26 cellular contexts compared by ENCODE assay signal in the genomic region with DNA sequence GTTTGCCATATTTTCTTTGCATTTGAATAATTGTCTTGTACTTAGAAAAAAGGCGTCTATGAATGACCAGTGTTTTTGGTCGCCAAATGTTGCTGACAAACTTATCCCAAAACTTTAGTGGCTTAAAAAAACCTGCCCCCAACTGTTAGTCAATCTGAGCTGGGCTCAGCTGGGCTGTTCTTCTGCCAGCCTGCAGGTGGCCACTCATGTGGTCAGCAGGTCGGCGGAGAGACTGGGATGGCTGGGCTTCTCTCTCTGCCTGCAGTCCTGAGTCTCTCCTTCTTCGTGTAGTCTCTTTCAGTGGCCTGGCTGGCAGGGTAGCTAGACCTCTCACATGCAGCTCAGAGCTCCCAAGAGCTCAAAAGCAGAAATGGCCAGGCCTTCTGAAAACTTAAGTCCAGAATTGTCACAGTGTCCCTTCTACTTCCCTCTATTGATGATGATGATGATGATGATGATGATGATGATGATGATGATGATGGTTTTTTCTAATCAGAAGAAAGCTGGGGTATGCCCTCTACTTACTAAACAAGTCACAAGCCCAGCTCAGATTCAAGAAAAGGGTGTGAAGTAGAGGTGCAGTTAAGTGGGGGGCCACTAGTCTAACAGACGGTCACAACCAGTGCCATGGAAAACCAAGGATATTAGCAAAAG.
A peak's percentile ranks its signal among the peaks of the same experiment; 100 is the strongest.
DNase-seq lines count a peak whose midpoint lies in the region; ATAC-seq and TF ChIP-seq lines count a peak whose summit lies in the region.
"Had no signal": no experiment of that assay in that cellular context is flagged by ENCODE, and none has a peak within 500 bp of the region (broad histone marks: within the 10 kb centered on the region; RNA-seq: fewer than 3 reads in every experiment).

No MANE protein-coding gene starts in this region.

- no peak overlapping the region for H3K4me2 ChIP-seq in PC-3 (ENCODE audit: low read length)

- intact Hi-C loops in PC-3 (cut with micrococcal nuclease) = no loop called here
- intact Hi-C loops in posterior vena cava (cut with DNase I) = no loop called here

- H3K27me3 ChIP-seq in PC-3 (ENCODE audit: low read length) (no peaks in the 10 kb centered on the region), endodermal cell (ENCODE audit: control insufficient read depth, insufficient read depth, low read length, poor library complexity, severe bottlenecking) (peaks cover 7% of the 10 kb centered on the region)
- H3K27me3 ChIP-seq: heart left ventricle, Peyer's patch, SJCRH30, uterus had no signal

- H3K27ac ChIP-seq in PC-3 (ENCODE audit: low read length) (no peak overlapping the region), endodermal cell (ENCODE audit: low read depth, low read length) (no peak overlapping the region)
- H3K27ac ChIP-seq: heart left ventricle, Peyer's patch, SJCRH30, skin epidermis, uterus had no signal

- BruUV-seq in PC-3 (replicated peaks; lab: Mats Ljungman, UMichigan) = TSS peak; percentile 35

- H2AFZ ChIP-seq in PC-3 (ENCODE audit: low read length) = no peak overlapping the region

- H3F3A ChIP-seq in PC-3 (ENCODE audit: low read length, unreplicated experiment) = no peaks in the 10 kb centered on the region

- H3K9me2 ChIP-seq in PC-3 (replicated peaks; ENCODE audit: low read length) = no peaks in the 10 kb centered on the region

- no peak overlapping the region for H3K4me3 Mint-ChIP-seq in stimulated activated naive CD8-positive, alpha-beta T cell treated with anti-CD3 and anti-CD28 coated beads, Interleukin-15, Interleukin-2, amounts not matched to agents 100 ng/mL and 50 ng/mL, for 24 hours
- no peak overlapping the region for H3K4me3 Mint-ChIP-seq in stimulated activated naive CD8-positive, alpha-beta T cell treated with anti-CD3 and anti-CD28 coated beads, Interleukin-15, amount 100 ng/mL, for 72 hours
- H3K4me3 Mint-ChIP-seq in endodermal cell = no peak overlapping the region
- H3K4me3 Mint-ChIP-seq: activated CD8-positive, alpha-beta T cell treated with anti-CD3 and anti-CD28 coated beads for 36 hours; CD14-positive monocyte; naive B cell; T-cell had no signal

- H3K9ac ChIP-seq in PC-3 (ENCODE audit: low read length) (no peak overlapping the region), endodermal cell (ENCODE audit: extremely low read depth, low read length, poor library complexity, severe bottlenecking) (no peak overlapping the region)

- H3K9me3 Mint-ChIP-seq in stimulated activated naive CD8-positive, alpha-beta T cell treated with anti-CD3 and anti-CD28 coated beads, Interleukin-15, Interleukin-2, amounts not matched to agents 100 ng/mL and 50 ng/mL, for 24 hours = no peaks in the 10 kb centered on the region
- no peaks in the 10 kb centered on the region for H3K9me3 Mint-ChIP-seq in stimulated activated naive CD8-positive, alpha-beta T cell treated with anti-CD3 and anti-CD28 coated beads, Interleukin-15, amount 100 ng/mL, for 72 hours
- peaks cover 6% of the 10 kb centered on the region for H3K9me3 Mint-ChIP-seq in endodermal cell
- H3K9me3 Mint-ChIP-seq: activated CD8-positive, alpha-beta T cell treated with anti-CD3 and anti-CD28 coated beads for 36 hours; naive B cell; T-cell had no signal

- H3K79me2 ChIP-seq in PC-3 (ENCODE audit: low read length) = no peaks in the 10 kb centered on the region

- POLR2A ChIA-PET in PC-3 (lab: Charles Lee; ENCODE audit: unreplicated experiment) = interaction anchor here (0.7 kb wide), 1 partner anchor 354 kb away, joined by 11 read pairs; no protein-coding TSS in a partner anchor

- WGBS in endodermal cell (ENCODE audit: insufficient coverage in 1 of 2, insufficient read length in 1 of 2), 2 experiments = 95 to 100% methylated on average over 6 of the region's 6 CpGs

- H3K27me3 Mint-ChIP-seq in stimulated activated naive CD8-positive, alpha-beta T cell treated with anti-CD3 and anti-CD28 coated beads, Interleukin-15, Interleukin-2, amounts not matched to agents 100 ng/mL and 50 ng/mL, for 24 hours = no peaks in the 10 kb centered on the region
- H3K27me3 Mint-ChIP-seq in stimulated activated naive CD8-positive, alpha-beta T cell treated with anti-CD3 and anti-CD28 coated beads, Interleukin-15, amount 100 ng/mL, for 72 hours = no peaks in the 10 kb centered on the region
- H3K27me3 Mint-ChIP-seq in endodermal cell (ENCODE audit: insufficient read depth) = peaks cover 3% of the 10 kb centered on the region
- H3K27me3 Mint-ChIP-seq: activated CD8-positive, alpha-beta T cell treated with anti-CD3 and anti-CD28 coated beads for 36 hours; naive B cell; T-cell had no signal

- no peaks in the 10 kb centered on the region for H4K20me1 ChIP-seq in PC-3 (ENCODE audit: low read length)

- no peaks in the 10 kb centered on the region for H3K9me3 ChIP-seq in PC-3 (ENCODE audit: low read length)
- H3K9me3 ChIP-seq in endodermal cell (ENCODE audit: control insufficient read depth, low read length) = peaks cover 21% of the 10 kb centered on the region
- H3K9me3 ChIP-seq: heart left ventricle, Peyer's patch, SJCRH30, uterus had no signal

- CTCF ChIA-PET in PC-3 (lab: Charles Lee) = no interaction called here

- H3K36me3 Mint-ChIP-seq in stimulated activated naive CD8-positive, alpha-beta T cell treated with anti-CD3 and anti-CD28 coated beads, Interleukin-15, Interleukin-2, amounts not matched to agents 100 ng/mL and 50 ng/mL, for 24 hours (ENCODE audit: low read depth) = peaks cover 84% of the 10 kb centered on the region
- H3K36me3 Mint-ChIP-seq in endodermal cell (ENCODE audit: low read depth) = peaks cover 62% of the 10 kb centered on the region

- TF ChIP-seq CTCF in PC-3 (conservative IDR thresholded peaks at IDR 0.05; ENCODE audit: low read depth, low read length) = no peak; the same call in 1 of the 2 replicates
- peak; percentile 66 for TF ChIP-seq CTCF in endodermal cell (conservative IDR thresholded peaks at IDR 0.05)

- no peaks in the 10 kb centered on the region for H3K4me1 Mint-ChIP-seq in stimulated activated naive CD8-positive, alpha-beta T cell treated with anti-CD3 and anti-CD28 coated beads, Interleukin-15, Interleukin-2, amounts not matched to agents 100 ng/mL and 50 ng/mL, for 24 hours (ENCODE audit: low read depth)
- H3K4me1 Mint-ChIP-seq in stimulated activated naive CD8-positive, alpha-beta T cell treated with anti-CD3 and anti-CD28 coated beads, Interleukin-15, amount 100 ng/mL, for 72 hours = no peaks in the 10 kb centered on the region
- no peaks in the 10 kb centered on the region for H3K4me1 Mint-ChIP-seq in endodermal cell
- H3K4me1 Mint-ChIP-seq: CD14-positive monocyte, naive B cell, T-cell had no signal

- H3K4me3 ChIP-seq in PC-3 (ENCODE audit: low read length) (no peak overlapping the region), endodermal cell (ENCODE audit: low read length) (no peak overlapping the region)
- H3K4me3 ChIP-seq: heart left ventricle, Peyer's patch, SJCRH30, skin epidermis, uterus had no signal

- DNase-seq in stimulated activated naive CD8-positive, alpha-beta T cell treated with anti-CD3 and anti-CD28 coated beads, Interleukin-15, amount 100 ng/mL, for 72 hours = no peak
- DNase-seq in PC-3 (no peak), endodermal cell (peak; percentile 61), NCI-H2029 (lab: John Stamatoyannopoulos, UW) (no peak), NCI-H345 (lab: John Stamatoyannopoulos, UW) (no peak), posterior vena cava (ENCODE audit: low spot score) (no peak)
- DNase-seq: activated CD4-positive, alpha-beta T cell treated with anti-CD3 and anti-CD28 coated beads for 1 hour; activated CD8-positive, alpha-beta T cell treated with anti-CD3 and anti-CD28 coated beads for 36 hours; activated gamma-delta T cell; cerebellar nuclear complex; GOT3; heart left ventricle; naive B cell; NCI-H1105; NCI-H2107; NCI-H510A; nucleus accumbens; Peyer's patch; SJCRH30; stimulated activated CD4-positive, alpha-beta T cell treated with anti-CD3 and anti-CD28 coated beads, Interleukin-1b, Interleukin-23, amount 100 ng/mL, for 48 hours; T-cell; uterus had no signal

- no peaks in the 10 kb centered on the region for H3K4me1 ChIP-seq in PC-3 (ENCODE audit: insufficient read depth, low read length)
- no peaks in the 10 kb centered on the region for H3K4me1 ChIP-seq in endodermal cell (ENCODE audit: control insufficient read depth, insufficient read depth, low read length)
- H3K4me1 ChIP-seq: heart left ventricle, Peyer's patch, SJCRH30, uterus had no signal

- no peak for ATAC-seq in stimulated activated naive CD8-positive, alpha-beta T cell treated with anti-CD3 and anti-CD28 coated beads, Interleukin-15, amount 100 ng/mL, for 72 hours
- ATAC-seq in PC-3 (no peak), GM21528 (IDR thresholded peaks at IDR 0.05; ENCODE audit: low FRiP score, unreplicated experiment) (no peak)
- ATAC-seq: activated CD8-positive, alpha-beta T cell treated with anti-CD3 and anti-CD28 coated beads for 36 hours; heart left ventricle; T-cell had no signal

- H3K27ac Mint-ChIP-seq in stimulated activated naive CD8-positive, alpha-beta T cell treated with anti-CD3 and anti-CD28 coated beads, Interleukin-15, Interleukin-2, amounts not matched to agents 100 ng/mL and 50 ng/mL, for 24 hours = peak overlapping the region; percentile 61
- H3K27ac Mint-ChIP-seq in stimulated activated naive CD8-positive, alpha-beta T cell treated with anti-CD3 and anti-CD28 coated beads, Interleukin-15, amount 100 ng/mL, for 72 hours = no peak overlapping the region
- no peak overlapping the region for H3K27ac Mint-ChIP-seq in endodermal cell
- H3K27ac Mint-ChIP-seq: activated CD8-positive, alpha-beta T cell treated with anti-CD3 and anti-CD28 coated beads for 36 hours; T-cell had no signal

- H3K36me3 ChIP-seq in PC-3 (ENCODE audit: low read depth, low read length) (peaks cover 48% of the 10 kb centered on the region), endodermal cell (ENCODE audit: control insufficient read depth, insufficient read depth, low read length) (peaks cover 62% of the 10 kb centered on the region)
- H3K36me3 ChIP-seq: uterus had no signal
